28 cellular contexts compared by ENCODE assay signal in genomic region chr12:52856787-52857186, GRCh38. TPM values are rescaled to one million over a fixed set of nuclear protein-coding genes. Genes with fewer than 3 reads are reported as not detected.
"Had no signal": no experiment of that assay in that cellular context is flagged by ENCODE, and none has a peak within 500 bp of the region (broad histone marks: within the 10 kb centered on the region; RNA-seq: fewer than 3 reads in every experiment).

No MANE protein-coding gene starts in this region.

- H3K27ac ChIP-seq: left lung, lower lobe of right lung, pancreas, prostate gland, sigmoid colon, spleen, suprapubic skin, thoracic aorta, tibial artery, vagina had no signal

- ATAC-seq: left colon; left lung; lower lobe of right lung; naive thymus-derived CD8-positive, alpha-beta T cell; pancreas; right cardiac atrium; stimulated activated effector memory CD8-positive, alpha-beta T cell treated with anti-CD3 and anti-CD28 coated beads, Interleukin-12 subunit alpha, Interleukin-12 subunit beta, amount 100 ng/mL, for 72 hours had no signal

- DNase-seq: islet precursor cell; left colon; lower lobe of right lung; mesenchymal stem cell; naive thymus-derived CD8-positive, alpha-beta T cell; nucleus accumbens; pancreas; retina; right cardiac atrium; sigmoid colon; small intestine; spleen; stimulated activated CD4-positive, alpha-beta T cell treated with anti-CD3 and anti-CD28 coated beads, Interleukin-4, amount 100 ng/mL, for 24 hours; stimulated activated naive CD4-positive, alpha-beta T cell; tibial artery had no signal

- H3K36me3 ChIP-seq: left lung, lower lobe of right lung, pancreas, prostate gland, sigmoid colon, spleen, suprapubic skin, thoracic aorta, tibial artery, vagina had no signal

- H3K9me3 ChIP-seq: left lung, lower lobe of right lung, pancreas, prostate gland, sigmoid colon, spleen, suprapubic skin, thoracic aorta, tibial artery, vagina had no signal

- H3K4me3 ChIP-seq: left lung, lower lobe of right lung, pancreas, prostate gland, sigmoid colon, spleen, suprapubic skin, thoracic aorta, tibial artery, vagina had no signal

- H3K4me1 ChIP-seq: left lung, lower lobe of right lung, pancreas, prostate gland, spleen had no signal

- FAIRE-seq: pancreas, small intestine had no signal

- H3K27me3 ChIP-seq: pancreas, sigmoid colon, suprapubic skin, tibial artery, vagina had no signal

RNA-seq across cellular contexts. Expression of gene KRT78, which starts 8.0 kb away (rescaled TPM):
- total RNA-seq: left colon; left lung; liver; lower lobe of right lung; mammary epithelial cell; mucosa of gallbladder; naive thymus-derived CD8-positive, alpha-beta T cell; neural crest cell; osteoblast; right cardiac atrium; sigmoid colon; spleen; subcutaneous adipose tissue; thoracic aorta; ureter had no signal
- polyA plus RNA-seq: mammary epithelial cell; naive thymus-derived CD8-positive, alpha-beta T cell had no signal

RNA-seq across cellular contexts. Expression of gene KRT79, which starts 22.7 kb away (rescaled TPM):
- total RNA-seq: left colon; liver; mammary epithelial cell; mucosa of gallbladder; naive thymus-derived CD8-positive, alpha-beta T cell; neural crest cell; osteoblast; prostate gland; right cardiac atrium; sigmoid colon; thoracic aorta; ureter had no signal
- polyA plus RNA-seq: liver; mammary epithelial cell; naive thymus-derived CD8-positive, alpha-beta T cell; pancreas had no signal

RNA-seq across cellular contexts. Expression of gene KRT4, which starts 42.9 kb away (rescaled TPM):
- total RNA-seq: left colon; mammary epithelial cell; mucosa of gallbladder; naive thymus-derived CD8-positive, alpha-beta T cell; neural crest cell; osteoblast; right cardiac atrium; sigmoid colon; subcutaneous adipose tissue; thoracic aorta had no signal
- polyA plus RNA-seq: mammary epithelial cell; naive thymus-derived CD8-positive, alpha-beta T cell had no signal

RNA-seq across cellular contexts. Expression of gene KRT8, which starts 48.1 kb away (rescaled TPM):
- polyA plus RNA-seq: naive thymus-derived CD8-positive, alpha-beta T cell had no signal
